ENCODE assay signal across 23 cellular contexts in genomic region chr5:93289915-93290314, GRCh38.
"Had no signal": no experiment of that assay in that cellular context is flagged by ENCODE, and none has a peak within 500 bp of the region (broad histone marks: within the 10 kb centered on the region; RNA-seq: fewer than 3 reads in every experiment).

No MANE protein-coding gene starts in this region.

- H3K27ac ChIP-seq: ascending aorta, brain microvascular endothelial cell, foreskin keratinocyte, heart left ventricle, right atrium auricular region, suprapubic skin, tibial artery had no signal

- DNase-seq: activated CD4-positive, alpha-beta T cell treated with anti-CD3 and anti-CD28 coated beads for 48 hours; activated CD4-positive, alpha-beta T cell treated with anti-CD3 and anti-CD28 coated beads, Interleukin-2, amount 50 U/mL, for 48 hours; activated CD8-positive, alpha-beta memory T cell treated with anti-CD3 and anti-CD28 coated beads for 24 hours; activated effector memory CD4-positive, alpha-beta T cell treated with Interleukin-2 at 50 U/mL for 16 hours; activated naive CD4-positive, alpha-beta T cell treated with anti-CD3 and anti-CD28 coated beads, Interleukin-2, amount 10 ng/mL, durations not matched to agents 7 days and 5 days; activated naive CD8-positive, alpha-beta T cell treated with anti-CD3 and anti-CD28 coated beads, Interleukin-2, amount 10 ng/mL, durations not matched to agents 7 days and 5 days; brain microvascular endothelial cell; caudate nucleus; cortex of kidney; foreskin keratinocyte; heart left ventricle; hypothalamus; immature natural killer cell; kidney; midbrain; naive thymus-derived CD8-positive, alpha-beta T cell; stimulated activated CD4-positive, alpha-beta T cell treated with anti-CD3 and anti-CD28 coated beads, Interleukin-15, amount 100 ng/mL, for 24 hours; stimulated activated naive CD4-positive, alpha-beta T cell; tibial artery had no signal

- ATAC-seq: esophagus mucosa; foreskin keratinocyte; heart left ventricle; naive thymus-derived CD8-positive, alpha-beta T cell had no signal
